ENCODE assay signal across 21 cellular contexts in genomic region chr4:144905286-144905685, GRCh38.
"Had no signal": no experiment of that assay in that cellular context is flagged by ENCODE, and none has a peak within 500 bp of the region (broad histone marks: within the 10 kb centered on the region; RNA-seq: fewer than 3 reads in every experiment).

No MANE protein-coding gene starts in this region.

- DNase-seq: effector memory CD4-positive, alpha-beta T cell; esophagus squamous epithelium; foreskin melanocyte; head of caudate nucleus; left colon; left ventricle myocardium superior; mesenchymal stem cell; naive B cell; occipital lobe; pancreas; right cardiac atrium; stimulated activated CD4-positive, alpha-beta T cell treated with anti-CD3 and anti-CD28 coated beads, Interleukin-2, amount 100 ng/mL, for 48 hours; stimulated activated naive CD4-positive, alpha-beta T cell treated with Interleukin-2 at 50 U/mL for 16 hours had no signal

- ATAC-seq: left colon, left ventricle myocardium superior, pancreas, right cardiac atrium had no signal

- H3K79me2 ChIP-seq: hepatocyte had no signal

- FAIRE-seq: endometrium, pancreas, urothelium cell line had no signal

- H3K27me3 ChIP-seq: esophagus squamous epithelium, hepatocyte, pancreas had no signal

- H2AFZ ChIP-seq: hepatocyte had no signal

- H3K36me3 Mint-ChIP-seq: naive B cell, type B pancreatic cell had no signal

- H3K27me3 Mint-ChIP-seq: naive B cell, progenitor cell of endocrine pancreas, type B pancreatic cell had no signal

- H3K4me1 ChIP-seq: esophagus squamous epithelium, pancreas had no signal

- H3K4me2 ChIP-seq: hepatocyte, smooth muscle cell had no signal

- H3K4me3 Mint-ChIP-seq: naive B cell, nephron, type B pancreatic cell had no signal

- H3K9me3 ChIP-seq: esophagus squamous epithelium, pancreas had no signal

- H3K9me3 Mint-ChIP-seq: nephron had no signal

- H3K27ac ChIP-seq: esophagus squamous epithelium, hepatocyte, pancreas had no signal

- H3K27ac Mint-ChIP-seq: nephron, progenitor cell of endocrine pancreas, type B pancreatic cell had no signal

- H3K36me3 ChIP-seq: esophagus squamous epithelium, pancreas had no signal

- H3K4me3 ChIP-seq: esophagus squamous epithelium, hepatocyte, lung, pancreas, smooth muscle cell had no signal
